ENCODE assay signal across 8 cellular contexts in genomic region chr14:101947904-101948665, GRCh38. TPM values are rescaled to one million over a fixed set of nuclear protein-coding genes. Genes with fewer than 3 reads are reported as not detected.
A peak's percentile ranks its signal among the peaks of the same experiment; 100 is the strongest.
DNase-seq lines count a peak whose midpoint lies in the region; ATAC-seq and TF ChIP-seq lines count a peak whose summit lies in the region.

No MANE protein-coding gene starts in this region.

- no peaks in the 10 kb centered on the region for H3F3A ChIP-seq in Loucy (ENCODE audit: low read depth)

- H3K27ac Mint-ChIP-seq in naive thymus-derived CD8-positive, alpha-beta T cell, result peak overlapping the region; percentile 97 to 100 (median 100)
- H3K27ac Mint-ChIP-seq in stimulated activated naive B cell treated with anti-CD40 and anti-IgM and Interleukin-4, amounts not matched to agents 10 μg/mL and 1 μg/mL and 100 μg/mL, for 72 hours, result peak overlapping the region; percentile 98

- no peaks in the 10 kb centered on the region for H3K9me2 ChIP-seq in Loucy (replicated peaks; ENCODE audit: low read depth, low read length)

- POLR2A ChIA-PET in naive thymus-derived CD8-positive, alpha-beta T cell (lab: Charles Lee), result interaction anchor here (0.6 to 2.5 kb wide), 19 partner anchors 10 to 366 kb away, joined by 3 to 19 read pairs (median 5); partner anchors contain the start of genes DYNC1H1 and WDR20

- H3K4me3 Mint-ChIP-seq in naive thymus-derived CD8-positive, alpha-beta T cell, result peak overlapping the region; percentile 91 to 100 (median 96)
- H3K4me3 Mint-ChIP-seq in stimulated activated naive B cell treated with anti-CD40 and anti-IgM and Interleukin-4, amounts not matched to agents 10 μg/mL and 1 μg/mL and 100 μg/mL, for 72 hours, result peak overlapping the region; percentile 92 to 93

- H3K9ac ChIP-seq in Loucy (ENCODE audit: low read depth, low read length, poor library complexity, severe bottlenecking), result peak overlapping the region; percentile 91

- H3K4me3 ChIP-seq in H7 (ENCODE audit: insufficient read depth, low read depth, low read length) (peak overlapping the region; percentile 59), Loucy (ENCODE audit: low read length, poor library complexity, severe bottlenecking) (peak overlapping the region; percentile 95), RWPE2 (ENCODE audit: severe bottlenecking) (peak overlapping the region; percentile 60)

- H3K9me3 ChIP-seq in Loucy (ENCODE audit: insufficient read depth, low read depth, low read length) (no peaks in the 10 kb centered on the region), RWPE2 (ENCODE audit: severe bottlenecking) (no peaks in the 10 kb centered on the region)

- peaks cover 3% of the 10 kb centered on the region for H4K20me1 ChIP-seq in Loucy (ENCODE audit: insufficient read depth, low read length, poor library complexity, severe bottlenecking)

- H2AFZ ChIP-seq in Loucy (ENCODE audit: low read length), result peak overlapping the region; percentile 95

- peak; percentile 98 for ATAC-seq in RWPE2 (ENCODE audit: low read depth)
- ATAC-seq in naive thymus-derived CD8-positive, alpha-beta T cell, result peak; percentile 95 to 97
- ATAC-seq in stimulated activated naive B cell treated with anti-CD40 and anti-IgM and Interleukin-4, amounts not matched to agents 10 μg/mL and 1 μg/mL and 100 μg/mL, for 72 hours (replicated peaks), result peak; percentile 96 to 97

- H3K4me1 ChIP-seq in Loucy (ENCODE audit: insufficient read depth, low read length, poor library complexity, severe bottlenecking) (peaks cover 9% of the 10 kb centered on the region), RWPE2 (ENCODE audit: insufficient read depth, poor library complexity, severe bottlenecking) (no peaks in the 10 kb centered on the region)

- TF ChIP-seq CTCF in Loucy (conservative IDR thresholded peaks at IDR 0.05; ENCODE audit: low read length), result no peak
- TF ChIP-seq CTCF in RWPE2 (IDR thresholded peaks at IDR 0.05; ENCODE audit: poor library complexity, severe bottlenecking), result no peak

- H3K9me3 Mint-ChIP-seq in naive thymus-derived CD8-positive, alpha-beta T cell, result no peaks in the 10 kb centered on the region
- peaks cover 0 to 1% of the 10 kb centered on the region in 2 donors for H3K9me3 Mint-ChIP-seq in stimulated activated naive B cell treated with anti-CD40 and anti-IgM and Interleukin-4, amounts not matched to agents 10 μg/mL and 1 μg/mL and 100 μg/mL, for 72 hours

- H3K4me2 ChIP-seq in Loucy (ENCODE audit: low read depth, low read length, poor library complexity, severe bottlenecking), result peak overlapping the region; percentile 99

- H3K36me3 Mint-ChIP-seq in naive thymus-derived CD8-positive, alpha-beta T cell, result no peaks in the 10 kb centered on the region
- H3K36me3 Mint-ChIP-seq in stimulated activated naive B cell treated with anti-CD40 and anti-IgM and Interleukin-4, amounts not matched to agents 10 μg/mL and 1 μg/mL and 100 μg/mL, for 72 hours, result peaks cover 1 to 15% of the 10 kb centered on the region in 2 donors

- H3K27me3 ChIP-seq in H7 (ENCODE audit: control insufficient read depth, insufficient read depth, low read length) (peaks cover 22% of the 10 kb centered on the region), Loucy (ENCODE audit: insufficient read depth, low read length, poor library complexity, severe bottlenecking) (no peaks in the 10 kb centered on the region), RWPE2 (ENCODE audit: insufficient read depth, poor library complexity, severe bottlenecking) (no peaks in the 10 kb centered on the region)

- peaks cover 17 to 37% (median 30%) of the 10 kb centered on the region in 4 donors for H3K4me1 Mint-ChIP-seq in naive thymus-derived CD8-positive, alpha-beta T cell
- peaks cover 19 to 28% of the 10 kb centered on the region in 2 donors for H3K4me1 Mint-ChIP-seq in stimulated activated naive B cell treated with anti-CD40 and anti-IgM and Interleukin-4, amounts not matched to agents 10 μg/mL and 1 μg/mL and 100 μg/mL, for 72 hours

- H3K27me3 Mint-ChIP-seq in naive thymus-derived CD8-positive, alpha-beta T cell, result peaks cover 10 to 38% (median 29%) of the 10 kb centered on the region in 5 donors
- peaks cover 27 to 32% of the 10 kb centered on the region in 2 donors for H3K27me3 Mint-ChIP-seq in stimulated activated naive B cell treated with anti-CD40 and anti-IgM and Interleukin-4, amounts not matched to agents 10 μg/mL and 1 μg/mL and 100 μg/mL, for 72 hours

- DNase-seq in ELR (ENCODE audit: low read depth), result peak; percentile 100
- DNase-seq in H7, result peak; percentile 98
- peak; percentile 100 for DNase-seq in RWPE2 (ENCODE audit: low spot score)
- DNase-seq in activated effector memory CD4-positive, alpha-beta T cell treated with Interleukin-2 at 50 U/mL for 16 hours, result peak; percentile 99
- peak; percentile 100 for DNase-seq in fibroblast of peridontal ligament (ENCODE audit: extremely low read depth)
- DNase-seq in naive thymus-derived CD8-positive, alpha-beta T cell, result peak; percentile 96 to 100 (median 100)
- peak; percentile 100 for DNase-seq in stimulated activated naive B cell treated with anti-CD40 and anti-IgM and Interleukin-4, amounts not matched to agents 10 μg/mL and 1 μg/mL and 100 μg/mL, for 72 hours

- H3K36me3 ChIP-seq in H7 (replicated peaks; ENCODE audit: control insufficient read depth, insufficient read depth, low read length) (no peaks in the 10 kb centered on the region), Loucy (ENCODE audit: insufficient read depth, low read length) (no peaks in the 10 kb centered on the region), RWPE2 (ENCODE audit: low read depth) (no peaks in the 10 kb centered on the region)

- H3K79me2 ChIP-seq in Loucy (ENCODE audit: insufficient read depth, low read length), result peaks cover 9% of the 10 kb centered on the region; the same call in 1 of the 2 replicates

- peak overlapping the region; percentile 64 for H3K27ac ChIP-seq in RWPE2 (ENCODE audit: poor library complexity, severe bottlenecking)

RNA-seq across cellular contexts. Expression of gene DYNC1H1, which starts 16.3 kb away (rescaled TPM):
- 210 and 226 TPM in 2 replicates for total RNA-seq in H7 (2014; rRNA removed; shearing (Covaris generic))
- total RNA-seq in naive thymus-derived CD8-positive, alpha-beta T cell, result 100 to 1,000 TPM; 257 to 278 TPM
- polyA plus RNA-seq in naive thymus-derived CD8-positive, alpha-beta T cell, result 10 to 100 TPM; 23.4 to 42.0 (median 30.5) TPM

Comparison
In these comparisons a context has a peak if more than half of its experiments do, and no peak if none do; other contexts are left out.
1. Peak in every context shown above with its lines: DNase-seq, ATAC-seq, H3K4me3 ChIP-seq and H3K27ac ChIP-seq.